Comparison of ENCODE assay signal across 8 cellular contexts in the genomic region with DNA sequence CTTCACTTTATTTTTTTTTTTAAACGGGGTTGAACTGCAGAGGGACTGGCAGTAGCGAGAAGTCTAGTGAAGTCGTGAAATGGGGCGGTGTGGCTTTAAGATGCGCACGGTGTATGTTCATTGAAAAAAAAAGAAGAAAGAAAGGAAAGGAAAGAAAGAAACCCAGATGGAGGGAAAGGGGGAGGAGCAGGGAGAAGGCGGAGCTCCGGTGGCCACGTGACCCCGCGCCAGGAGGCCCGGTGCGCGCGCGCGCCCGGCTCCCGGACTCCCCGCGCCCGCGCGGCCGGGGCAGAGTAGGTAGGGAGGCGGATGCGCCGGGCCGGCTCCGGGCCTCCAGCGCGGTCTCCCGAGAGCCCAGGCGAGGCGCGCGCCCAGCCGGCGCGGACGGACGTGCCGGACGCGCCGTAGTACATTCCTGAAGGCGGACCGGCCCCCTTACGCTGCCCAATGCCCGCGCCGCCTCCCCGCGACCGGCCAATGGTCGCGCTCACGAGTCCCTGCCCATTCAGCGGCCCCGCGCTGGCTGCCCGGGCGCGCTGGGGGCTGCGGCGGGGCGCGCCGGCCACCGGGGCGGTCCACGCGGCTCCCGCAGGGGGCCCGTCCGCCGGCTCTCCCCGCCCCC. TPM values are rescaled to one million over a fixed set of nuclear protein-coding genes. Genes with fewer than 3 reads are reported as not detected.
A peak's percentile ranks its signal among the peaks of the same experiment; 100 is the strongest.
DNase-seq lines count a peak whose midpoint lies in the region; ATAC-seq and TF ChIP-seq lines count a peak whose summit lies in the region.

No MANE protein-coding gene starts in this region.

- H2AFZ ChIP-seq in DND-41 (ENCODE audit: low read depth, low read length), result peak overlapping the region; percentile 80

- peaks cover 7% of the 10 kb centered on the region for H3K27me3 ChIP-seq in DND-41 (ENCODE audit: insufficient read depth, low read length, poor library complexity)

- H3K27ac ChIP-seq in DND-41 (ENCODE audit: low read length), result peak overlapping the region; percentile 54

- H3K9me3 Mint-ChIP-seq in natural killer cell, result no peaks in the 10 kb centered on the region

- H3K9ac ChIP-seq in DND-41 (ENCODE audit: low read depth, low read length), result peak overlapping the region; percentile 66

- peaks cover 49 to 57% of the 10 kb centered on the region in 2 donors for H3K4me1 Mint-ChIP-seq in natural killer cell

- peaks cover 7 to 12% of the 10 kb centered on the region in 2 donors for H3K27me3 Mint-ChIP-seq in natural killer cell (ENCODE audit: low read depth in 2 of 2)

- ATAC-seq in DND-41 (ENCODE audit: insufficient read depth, low read depth) (peak; percentile 93), GM21786 (IDR thresholded peaks at IDR 0.05; ENCODE audit: unreplicated experiment) (peak; percentile 36), natural killer cell (peak; percentile 44 to 80 (median 68))

- intact Hi-C loops in natural killer cell (cut with micrococcal nuclease), result loop anchor here (5.0 kb wide), 2 partner anchors 193 to 512 kb away; a partner anchor contains a TSS

- no peaks in the 10 kb centered on the region for H4K20me1 ChIP-seq in DND-41 (ENCODE audit: insufficient read depth, low read length)

- H3K4me2 ChIP-seq in DND-41 (ENCODE audit: insufficient read depth, low read length), result peak overlapping the region; percentile 68

- peak overlapping the region; percentile 38 to 58; a peak in 3 of 4 replicates for H3K4me3 ChIP-seq in DND-41 (ENCODE audit: low read depth in 1 of 2, low read length in 2 of 2)

- TF ChIP-seq CTCF in DND-41 (IDR thresholded peaks at IDR 0.05; ENCODE audit: borderline replicate concordance, extremely low read depth, low read length, poor library complexity, severe bottlenecking), result no peak
- TF ChIP-seq CTCF in natural killer cell (IDR thresholded peaks at IDR 0.05), result no peak

- no peaks in the 10 kb centered on the region for H3K36me3 Mint-ChIP-seq in natural killer cell

- no peaks in the 10 kb centered on the region for H3K79me2 ChIP-seq in DND-41 (ENCODE audit: insufficient read depth, low read length)

- H3K36me3 ChIP-seq in DND-41 (ENCODE audit: insufficient read depth, low read length), result no peaks in the 10 kb centered on the region

- peak overlapping the region; percentile 88 to 93 for H3K27ac Mint-ChIP-seq in natural killer cell

- H3K4me1 ChIP-seq in DND-41 (ENCODE audit: insufficient read depth, low read length), result peaks cover 12% of the 10 kb centered on the region

- H3K4me3 Mint-ChIP-seq in natural killer cell, result peak overlapping the region; percentile 94

- no peaks in the 10 kb centered on the region for H3K9me3 ChIP-seq in DND-41 (ENCODE audit: insufficient read depth, low read length, severe bottlenecking)

- DNase-seq in DND-41 (peak; percentile 83), Kasumi-1 (lab: John Stamatoyannopoulos, UW) (peak; percentile 75 to 78), RPMI7951 (ENCODE audit: low read depth) (peak; percentile 93), fibroblast of peridontal ligament (ENCODE audit: extremely low read depth) (peak; percentile 91), natural killer cell (peak; percentile 77)
- DNase-seq in activated effector memory CD4-positive, alpha-beta T cell treated with anti-CD3 and anti-CD28 coated beads, Interleukin-2, amount 50 U/mL, for 16 hours, result peak; percentile 93
- DNase-seq in stimulated activated naive CD4-positive, alpha-beta T cell treated with Interleukin-2 at 50 U/mL for 16 hours (lab: John Stamatoyannopoulos, UW), result peak; percentile 79

RNA-seq across cellular contexts. Expression of a gene that starts 6.0 kb away (rescaled TPM):
- total RNA-seq in RPMI7951 (2014; rRNA removed; shearing (Covaris generic)), result 2.2 and 2.3 TPM in 2 replicates
- 100 to 1,000 TPM in 1 of 3 donors, 10 to 100 TPM in 2; 60.9 to 127 (median 82.1) TPM for total RNA-seq in natural killer cell

Comparison
In these comparisons a context has a peak if more than half of its experiments do, and no peak if none do; other contexts are left out.
1. Peak in every context shown above with its lines: DNase-seq, ATAC-seq, H3K4me3 ChIP-seq and H3K27ac ChIP-seq.
2. ATAC-seq: peak in every context shown above with its lines; median percentile 93 in DND-41; 68 in natural killer cell; 36 in GM21786.
3. RNA of a gene that starts 6.0 kb away (total RNA-seq): 60.9 to 127 TPM in natural killer cell; 2.2 to 2.3 TPM in RPMI7951; every median in the first group is over 10 times any median in the second.